In genomic region chr3:32246079-32246675, GRCh38 we compare ENCODE assay signal across 1 cellular context.
TF ChIP-seq lines count a peak whose summit lies in the region.

No MANE protein-coding gene starts in this region.

TF ChIP-seq in H1, 55 proteins besides CTCF, POLR2A, EP300 and RAD21:
- TF ChIP-seq POU5F1 (IDR thresholded peaks at IDR 0.05; ENCODE audit: low read depth, low read length) = no peak
- TF ChIP-seq CEBPB (IDR thresholded peaks at IDR 0.05; ENCODE audit: low read depth, low read length) = no peak
- no peak for TF ChIP-seq TBP (IDR thresholded peaks at IDR 0.05; ENCODE audit: low read depth, low read length)
- no peak for TF ChIP-seq SUZ12 (IDR thresholded peaks at IDR 0.05; ENCODE audit: low read length)
- no peak for TF ChIP-seq SIRT6 (IDR thresholded peaks at IDR 0.05; ENCODE audit: low read length)
- TF ChIP-seq TCF12 (IDR thresholded peaks at IDR 0.05; ENCODE audit: low read depth, low read length) = no peak
- TF ChIP-seq RNF2 (IDR thresholded peaks at IDR 0.05; ENCODE audit: borderline replicate concordance, low read depth, low read length, missing control alignments, poor library complexity, severe bottlenecking) = no peak
- TF ChIP-seq YY1 (IDR thresholded peaks at IDR 0.05; ENCODE audit: low read depth, low read length) = no peak
